In the genomic region with DNA sequence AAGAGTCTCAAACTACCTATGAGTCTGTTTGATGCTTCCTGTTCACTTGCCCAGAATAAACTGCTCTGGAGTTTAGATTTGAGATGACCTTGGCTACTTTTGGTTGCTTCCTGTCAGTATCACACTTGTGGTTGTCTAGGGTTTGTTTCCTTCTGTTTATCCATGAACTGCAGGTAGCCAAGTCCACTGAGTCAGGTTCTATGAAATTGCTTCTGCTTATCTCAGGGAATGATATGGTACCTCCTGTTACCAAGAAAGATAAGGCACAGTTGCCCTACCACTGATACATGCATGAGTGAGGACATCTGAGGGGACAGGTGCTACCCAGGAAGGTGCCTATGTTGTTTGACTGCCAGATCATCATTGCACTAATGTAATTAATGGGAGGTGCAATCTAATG, we compare ENCODE assay signal across 24 cellular contexts.
"Had no signal": no experiment of that assay in that cellular context is flagged by ENCODE, and none has a peak within 500 bp of the region (broad histone marks: within the 10 kb centered on the region; RNA-seq: fewer than 3 reads in every experiment).

No MANE protein-coding gene starts in this region.

- H3K9me3 ChIP-seq: ascending aorta, neutrophil, ovary, psoas muscle, transverse colon, uterus had no signal

- H3K4me1 Mint-ChIP-seq: activated CD4-positive, alpha-beta T cell treated with anti-CD3 and anti-CD28 coated beads, Interleukin-2, amount 10 ng/mL, durations not matched to agents 7 days and 5 days; activated naive CD4-positive, alpha-beta T cell treated with anti-CD3 and anti-CD28 coated beads, Interleukin-2, amount 10 ng/mL, durations not matched to agents 7 days and 5 days; central memory CD8-positive, alpha-beta T cell; memory B cell; nephron; stimulated activated naive CD8-positive, alpha-beta T cell treated with anti-CD3 and anti-CD28 coated beads, Interleukin-15, amount 100 ng/mL, for 72 hours had no signal

- H3K27me3 ChIP-seq: ascending aorta, neutrophil, ovary, transverse colon, uterus had no signal

- H3K36me3 Mint-ChIP-seq: activated CD8-positive, alpha-beta memory T cell treated with anti-CD3 and anti-CD28 coated beads, Interleukin-2, amount 10 ng/mL, durations not matched to agents 7 days and 5 days; activated naive CD4-positive, alpha-beta T cell treated with anti-CD3 and anti-CD28 coated beads, Interleukin-2, amount 10 ng/mL, durations not matched to agents 7 days and 5 days; memory B cell had no signal

- H3K9me3 Mint-ChIP-seq: activated CD4-positive, alpha-beta T cell treated with anti-CD3 and anti-CD28 coated beads, Interleukin-2, amount 10 ng/mL, durations not matched to agents 7 days and 5 days; activated naive CD4-positive, alpha-beta T cell treated with anti-CD3 and anti-CD28 coated beads, Interleukin-2, amount 10 ng/mL, durations not matched to agents 7 days and 5 days; central memory CD8-positive, alpha-beta T cell; nephron had no signal

- H3K27ac Mint-ChIP-seq: activated CD4-positive, alpha-beta T cell treated with anti-CD3 and anti-CD28 coated beads, Interleukin-2, amount 10 ng/mL, durations not matched to agents 7 days and 5 days; activated CD8-positive, alpha-beta memory T cell treated with anti-CD3 and anti-CD28 coated beads, Interleukin-2, amount 10 ng/mL, durations not matched to agents 7 days and 5 days; activated CD8-positive, alpha-beta T cell treated with anti-CD3 and anti-CD28 coated beads for 36 hours; activated naive CD4-positive, alpha-beta T cell treated with anti-CD3 and anti-CD28 coated beads, Interleukin-2, amount 10 ng/mL, durations not matched to agents 7 days and 5 days; memory B cell; nephron had no signal

- FAIRE-seq: colon, islet of Langerhans had no signal

- H3K27me3 Mint-ChIP-seq: activated CD8-positive, alpha-beta T cell treated with anti-CD3 and anti-CD28 coated beads for 36 hours; stimulated activated naive CD8-positive, alpha-beta T cell treated with anti-CD3 and anti-CD28 coated beads, Interleukin-15, amount 100 ng/mL, for 72 hours had no signal

- H3K4me1 ChIP-seq: ascending aorta, transverse colon, uterus had no signal

- ATAC-seq: activated CD8-positive, alpha-beta memory T cell treated with anti-CD3 and anti-CD28 coated beads, Interleukin-2, amount 10 ng/mL, durations not matched to agents 7 days and 5 days; activated CD8-positive, alpha-beta T cell treated with anti-CD3 and anti-CD28 coated beads for 36 hours; psoas muscle; stimulated activated naive CD8-positive, alpha-beta T cell treated with anti-CD3 and anti-CD28 coated beads, Interleukin-15, amount 100 ng/mL, for 72 hours had no signal

- H3K4me3 ChIP-seq: ascending aorta, ovary, psoas muscle, transverse colon, uterus had no signal

- H3K4me3 Mint-ChIP-seq: activated CD4-positive, alpha-beta T cell treated with anti-CD3 and anti-CD28 coated beads, Interleukin-2, amount 10 ng/mL, durations not matched to agents 7 days and 5 days; activated CD8-positive, alpha-beta memory T cell treated with anti-CD3 and anti-CD28 coated beads, Interleukin-2, amount 10 ng/mL, durations not matched to agents 7 days and 5 days; activated CD8-positive, alpha-beta T cell treated with anti-CD3 and anti-CD28 coated beads for 36 hours; activated naive CD4-positive, alpha-beta T cell treated with anti-CD3 and anti-CD28 coated beads, Interleukin-2, amount 10 ng/mL, durations not matched to agents 7 days and 5 days; central memory CD8-positive, alpha-beta T cell; memory B cell; nephron; stimulated activated naive CD8-positive, alpha-beta T cell treated with anti-CD3 and anti-CD28 coated beads, Interleukin-15, amount 100 ng/mL, for 72 hours had no signal

- DNase-seq: activated CD4-positive, alpha-beta T cell treated with anti-CD3 and anti-CD28 coated beads, Interleukin-2, amount 10 ng/mL, durations not matched to agents 7 days and 5 days; activated CD8-positive, alpha-beta memory T cell treated with anti-CD3 and anti-CD28 coated beads, Interleukin-2, amount 10 ng/mL, durations not matched to agents 7 days and 5 days; activated CD8-positive, alpha-beta T cell treated with anti-CD3 and anti-CD28 coated beads for 36 hours; activated effector memory CD4-positive, alpha-beta T cell treated with anti-CD3 and anti-CD28 coated beads, Interleukin-2, amount 50 U/mL, for 16 hours; activated naive CD4-positive, alpha-beta T cell treated with anti-CD3 and anti-CD28 coated beads, Interleukin-2, amount 10 ng/mL, durations not matched to agents 7 days and 5 days; activated T-cell treated with anti-CD3 and anti-CD28 coated beads for 4 hours; effector memory CD4-positive, alpha-beta T cell; foreskin melanocyte; ovary; psoas muscle; right cardiac atrium; stimulated activated CD4-positive, alpha-beta T cell treated with anti-CD3 and anti-CD28 coated beads, Interleukin-12 subunit alpha, Interleukin-12 subunit beta, amount 100 ng/mL, for 4 hours; stimulated activated CD4-positive, alpha-beta T cell treated with anti-CD3 and anti-CD28 coated beads, Interleukin-1b, Interleukin-23, amount 100 ng/mL, for 48 hours; stimulated activated naive CD8-positive, alpha-beta T cell treated with anti-CD3 and anti-CD28 coated beads, Interleukin-15, amount 100 ng/mL, for 72 hours; T1000; transverse colon; uterus had no signal

- H3K36me3 ChIP-seq: ascending aorta, neutrophil, ovary, transverse colon, uterus had no signal

- H3K27ac ChIP-seq: ascending aorta, neutrophil, ovary, psoas muscle, transverse colon, uterus had no signal
